In the genomic region with DNA sequence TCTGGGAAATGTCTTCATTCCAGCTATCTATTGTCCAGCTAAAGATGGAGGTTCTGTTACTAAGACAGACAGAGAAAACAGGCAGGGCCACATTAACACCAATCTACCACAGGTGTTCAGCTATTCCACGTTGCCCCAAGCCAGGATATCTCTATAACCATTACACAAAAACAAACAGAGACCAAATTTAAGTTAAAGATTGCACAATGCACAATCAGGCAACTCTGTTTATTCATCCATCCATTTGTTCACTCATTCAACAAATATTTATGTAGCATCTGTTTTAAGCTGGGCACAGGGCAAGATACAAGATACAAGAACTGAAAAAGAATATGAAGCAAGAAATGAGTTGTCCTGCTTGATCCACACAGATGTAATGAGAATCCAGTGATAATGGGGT, we compare ENCODE assay signal across 22 cellular contexts.
DNase-seq lines count a peak whose midpoint lies in the region; ATAC-seq, FAIRE-seq and TF ChIP-seq lines count a peak whose summit lies in the region.
"Had no signal": no experiment of that assay in that cellular context is flagged by ENCODE, and none has a peak within 500 bp of the region (broad histone marks: within the 10 kb centered on the region; RNA-seq: fewer than 3 reads in every experiment).

No MANE protein-coding gene starts in this region.

- H3K9me2 ChIP-seq in hepatocyte (replicated peaks; ENCODE audit: insufficient read depth), result no peaks in the 10 kb centered on the region

- TF ChIP-seq RAD21 in A549 (conservative IDR thresholded peaks at IDR 0.05 in 1 of 2, IDR thresholded peaks at IDR 0.05 in 1 of 2), result no peak

- H3K4me1 ChIP-seq in A549 (peaks cover 13% of the 10 kb centered on the region; the same call in 2 of the 3 replicates), hepatocyte (ENCODE audit: insufficient read depth) (peaks cover 12% of the 10 kb centered on the region)

- H4K20me1 ChIP-seq in hepatocyte (ENCODE audit: insufficient read depth, poor library complexity, severe bottlenecking), result no peaks in the 10 kb centered on the region
- H4K20me1 ChIP-seq: BLaER1 treated with 17β-estradiol and CSF1 and Interleukin-3, amounts not matched to agents 10 nM and 100 nM had no signal

- WGBS in A549 (ENCODE audit: missing lambda C conversion rate), result 0% methylated on average over 1 of the region's 1 CpG
- WGBS in hepatocyte (ENCODE audit: low lambda C conversion rate, missing lambda C conversion rate), result 6% methylated on average over 1 of the region's 1 CpG

- FAIRE-seq in A549 (lab: Jason Lieb, UNC), result no peak
- FAIRE-seq: A204.1, GM12892 had no signal

- 0 out of 3 replicates have a peak overlapping the region, but pooled peaks have one; percentile 4 for H3K4me2 ChIP-seq in A549
- no peak overlapping the region for H3K4me2 ChIP-seq in hepatocyte
- H3K4me2 ChIP-seq: BLaER1 treated with 17β-estradiol and CSF1 and Interleukin-3, amounts not matched to agents 10 nM and 100 nM; PC-9 had no signal

- no peaks in the 10 kb centered on the region for H3K36me3 ChIP-seq in hepatocyte (replicated peaks; ENCODE audit: insufficient read depth, low read depth)
- H3K36me3 ChIP-seq: BLaER1 treated with 17β-estradiol and CSF1 and Interleukin-3, amounts not matched to agents 10 nM and 100 nM had no signal

- TF ChIP-seq EP300 in A549 (IDR thresholded peaks at IDR 0.05), result no peak

- DNase-seq in A549 (ENCODE audit: low read depth in 1 of 2, low spot score in 1 of 2), result no peak
- peak; percentile 19 for DNase-seq in H4 (ENCODE audit: low spot score)
- DNase-seq in epithelial cell of esophagus (ENCODE audit: low read depth), result peak; percentile 1
- DNase-seq in hepatocyte (ENCODE audit: low spot score), result no peak
- DNase-seq in activated CD8-positive, alpha-beta memory T cell treated with anti-CD3 and anti-CD28 coated beads for 24 hours, result no peak
- DNase-seq: Calu3; CD8-positive, alpha-beta T cell; H9; KBM-7; NCI-H1105 treated with DMSO at 0.1 percent for 48 hours; NCI-H187; NCI-H2107; NCI-H510A treated with DMSO at 0.1 percent for 48 hours; PC-9; SIG-M5 had no signal

- CTCF ChIA-PET in A549 (lab: Yijun Ruan, JAX), result interaction anchor here (0.7 to 1.0 kb wide), 4 partner anchors 8 to 964 kb away, joined by 3 to 5 read pairs (median 3); a partner anchor contains a TSS

- TF ChIP-seq POLR2A in A549 (IDR thresholded peaks at IDR 0.05; ENCODE audit: low read length), result no peak

- ATAC-seq in A549, result no peak
- no peak for ATAC-seq in HG03045 (IDR thresholded peaks at IDR 0.05; ENCODE audit: unreplicated experiment)
- ATAC-seq in GM21390 (IDR thresholded peaks at IDR 0.05; ENCODE audit: unreplicated experiment), result no peak
- ATAC-seq in HG03095 (IDR thresholded peaks at IDR 0.05; ENCODE audit: unreplicated experiment), result no peak
- ATAC-seq: CD8-positive, alpha-beta T cell had no signal

- H3K9me3 ChIP-seq in A549 (peaks cover 4% of the 10 kb centered on the region; the same call in 1 of the 3 replicates), hepatocyte (ENCODE audit: low read depth) (no peaks in the 10 kb centered on the region)

- H3K4me3 ChIP-seq in A549 (no peak overlapping the region), epithelial cell of esophagus (ENCODE audit: low read length) (no peak overlapping the region), hepatocyte (no peak overlapping the region)
- H3K4me3 ChIP-seq: BLaER1 treated with 17β-estradiol and CSF1 and Interleukin-3, amounts not matched to agents 10 nM and 100 nM; PC-9 had no signal

- H3K27ac ChIP-seq in A549 (no peak overlapping the region), hepatocyte (peak overlapping the region; percentile 6)
- H3K27ac ChIP-seq: BLaER1 treated with 17β-estradiol and CSF1 and Interleukin-3, amounts not matched to agents 10 nM and 100 nM; PC-9; RWPE1 had no signal

- TF ChIP-seq CTCF in A549 (IDR thresholded peaks at IDR 0.05), result no peak
- TF ChIP-seq CTCF in epithelial cell of esophagus (IDR thresholded peaks at IDR 0.05; ENCODE audit: insufficient read depth, low read depth, low read length, missing control alignments), result no peak
- TF ChIP-seq CTCF in hepatocyte (IDR thresholded peaks at IDR 0.05; ENCODE audit: poor library complexity), result no peak

- no peak overlapping the region for H2AFZ ChIP-seq in hepatocyte
- H2AFZ ChIP-seq: PC-9 had no signal

- H3K27me3 ChIP-seq in hepatocyte, result no peaks in the 10 kb centered on the region
- H3K27me3 ChIP-seq: BLaER1 treated with 17β-estradiol and CSF1 and Interleukin-3, amounts not matched to agents 10 nM and 100 nM had no signal

- POLR2A ChIA-PET in A549 (lab: Yijun Ruan, JAX), result no interaction called here

- no peaks in the 10 kb centered on the region for H3K79me2 ChIP-seq in hepatocyte

TF ChIP-seq in A549, 52 proteins besides CTCF, POLR2A, EP300 and RAD21:
- TF ChIP-seq HOXA7 (CRISPR knock-in tag; IDR thresholded peaks at IDR 0.05) (no peak), CEBPB (IDR thresholded peaks at IDR 0.05) (0 out of 4 replicates have a peak, but pooled peaks of 1 of the 2 experiments have one; percentile 26), POLR2AphosphoS2 (conservative IDR thresholded peaks at IDR 0.05; ENCODE audit: low read length) (no peak)

Comparison
In these comparisons a context has a peak if more than half of its experiments do, and no peak if none do; other contexts are left out.
1. DNase-seq: peak in H4 (single experiment) and epithelial cell of esophagus (single experiment); none in A549 (0 of 2), hepatocyte (single experiment) and activated CD8-positive, alpha-beta memory T cell treated with anti-CD3 and anti-CD28 coated beads for 24 hours (single experiment).